Comparison of ENCODE assay signal across 9 cellular contexts in the genomic region with DNA sequence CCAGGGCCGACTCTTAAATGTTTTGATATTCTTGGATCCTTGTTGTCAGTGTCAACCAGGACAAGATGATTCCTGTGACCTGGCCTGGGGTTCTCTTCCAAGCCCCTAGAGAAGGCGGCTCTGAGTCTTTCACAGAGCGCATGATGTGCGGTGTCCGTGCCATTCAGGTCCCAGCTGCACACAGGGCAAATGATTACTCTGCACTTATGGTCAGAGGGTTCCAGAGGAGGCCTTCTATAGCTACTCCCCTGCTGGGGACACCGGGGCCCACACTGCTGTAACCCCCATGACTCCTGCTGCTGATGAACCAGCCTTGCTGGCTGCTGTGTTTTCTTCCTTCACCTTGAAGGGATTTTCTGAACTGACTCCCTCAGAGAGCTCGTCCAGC. TPM values are rescaled to one million over a fixed set of nuclear protein-coding genes. Genes with fewer than 3 reads are reported as not detected.
DNase-seq lines count a peak whose midpoint lies in the region; ATAC-seq, FAIRE-seq and TF ChIP-seq lines count a peak whose summit lies in the region.
"Had no signal": no experiment of that assay in that cellular context is flagged by ENCODE, and none has a peak within 500 bp of the region (broad histone marks: within the 10 kb centered on the region; RNA-seq: fewer than 3 reads in every experiment).

No MANE protein-coding gene starts in this region.

- H3K36me3 ChIP-seq in body of pancreas (replicated peaks in 1 of 2; ENCODE audit: insufficient read depth in 1 of 2, low read depth in 2 of 2), result no peaks in the 10 kb centered on the region
- H3K36me3 ChIP-seq in testis (ENCODE audit: low read depth, missing control alignments), result no peaks in the 10 kb centered on the region

- H3K9me3 ChIP-seq in body of pancreas, result no peaks in the 10 kb centered on the region
- no peaks in the 10 kb centered on the region for H3K9me3 ChIP-seq in testis

- H3K4me3 Mint-ChIP-seq in activated naive CD8-positive, alpha-beta T cell treated with anti-CD3 and anti-CD28 coated beads, Interleukin-2, amount 50 U/mL, for 24 hours, result no peak overlapping the region
- H3K4me3 Mint-ChIP-seq in activated naive CD8-positive, alpha-beta T cell treated with anti-CD3 and anti-CD28 coated beads for 36 hours, result no peak overlapping the region
- H3K4me3 Mint-ChIP-seq: CD4-positive, alpha-beta T cell had no signal

- H3K27ac ChIP-seq in body of pancreas, result peak overlapping the region; percentile 79 to 91 (median 85)
- H3K27ac ChIP-seq in testis, result no peak overlapping the region

- no peaks in the 10 kb centered on the region for H3K36me3 Mint-ChIP-seq in activated naive CD8-positive, alpha-beta T cell treated with anti-CD3 and anti-CD28 coated beads, Interleukin-2, amount 50 U/mL, for 24 hours (ENCODE audit: low read depth)
- no peaks in the 10 kb centered on the region for H3K36me3 Mint-ChIP-seq in activated naive CD8-positive, alpha-beta T cell treated with anti-CD3 and anti-CD28 coated beads for 36 hours

- TF ChIP-seq POLR2A in body of pancreas (IDR thresholded peaks at IDR 0.05) (no peak), testis (IDR thresholded peaks at IDR 0.05) (no peak), GM12892 (IDR thresholded peaks at IDR 0.05; ENCODE audit: low read depth, low read length) (no peak)

- peaks cover 56% of the 10 kb centered on the region for H3K4me1 ChIP-seq in body of pancreas
- peaks cover 20% of the 10 kb centered on the region for H3K4me1 ChIP-seq in testis

- H3K27me3 Mint-ChIP-seq in activated naive CD8-positive, alpha-beta T cell treated with anti-CD3 and anti-CD28 coated beads, Interleukin-2, amount 50 U/mL, for 24 hours, result peaks cover 6% of the 10 kb centered on the region
- H3K27me3 Mint-ChIP-seq in activated naive CD8-positive, alpha-beta T cell treated with anti-CD3 and anti-CD28 coated beads for 36 hours, result peaks cover 9% of the 10 kb centered on the region
- H3K27me3 Mint-ChIP-seq: CD4-positive, alpha-beta T cell had no signal

- H3K27me3 ChIP-seq in body of pancreas (no peaks in the 10 kb centered on the region), testis (no peaks in the 10 kb centered on the region)

- H3K9me3 Mint-ChIP-seq in activated naive CD8-positive, alpha-beta T cell treated with anti-CD3 and anti-CD28 coated beads, Interleukin-2, amount 50 U/mL, for 24 hours, result no peaks in the 10 kb centered on the region
- H3K9me3 Mint-ChIP-seq in activated naive CD8-positive, alpha-beta T cell treated with anti-CD3 and anti-CD28 coated beads for 36 hours, result no peaks in the 10 kb centered on the region
- H3K9me3 Mint-ChIP-seq: CD4-positive, alpha-beta T cell had no signal

- H3K4me3 ChIP-seq in body of pancreas, result peak overlapping the region in 1 of 2 donors; percentile 68
- H3K4me3 ChIP-seq in testis, result peak overlapping the region; percentile 69 to 82

- intact Hi-C loops in body of pancreas (cut with DNase I) (no loop called here), left colon (cut with DNase I, micrococcal nuclease) (loop anchor here in 1 of 2 donors (10.0 kb wide), 1 partner anchor 74 kb away; no protein-coding TSS in a partner anchor), testis (cut with DNase I; ENCODE audit: low total_unique reads) (no loop called here)

- WGBS in body of pancreas, 2 donors, result 18 to 28% methylated on average over 7 of the region's 7 CpGs
- whole genome bisulfite sequencing in testis, 2 donors, result 41 to 42% methylated on average over 7 of the region's 7 CpGs

- no peak for DNase-seq in activated naive CD8-positive, alpha-beta T cell treated with anti-CD3 and anti-CD28 coated beads, Interleukin-2, amount 50 U/mL, for 24 hours
- DNase-seq in activated naive CD8-positive, alpha-beta T cell treated with anti-CD3 and anti-CD28 coated beads for 36 hours, result no peak
- DNase-seq in body of pancreas (peak in 2 of 4 donors; percentile 18 to 29), left colon (peak in 1 of 2 donors; percentile 30), testis (no peak), GM12892 (ENCODE audit: insufficient read length) (no peak), NCI-H1048 (lab: John Stamatoyannopoulos, UW) (no peak), cerebellum (ENCODE audit: low spot score) (no peak)

- H3K4me1 Mint-ChIP-seq in activated naive CD8-positive, alpha-beta T cell treated with anti-CD3 and anti-CD28 coated beads, Interleukin-2, amount 50 U/mL, for 24 hours, result peaks cover 12% of the 10 kb centered on the region
- H3K4me1 Mint-ChIP-seq in activated naive CD8-positive, alpha-beta T cell treated with anti-CD3 and anti-CD28 coated beads for 36 hours, result peaks cover 2% of the 10 kb centered on the region

- TF ChIP-seq CTCF in body of pancreas (IDR thresholded peaks at IDR 0.05) (no peak), testis (IDR thresholded peaks at IDR 0.05) (no peak)

- no peak overlapping the region for H3K27ac Mint-ChIP-seq in activated naive CD8-positive, alpha-beta T cell treated with anti-CD3 and anti-CD28 coated beads, Interleukin-2, amount 50 U/mL, for 24 hours
- H3K27ac Mint-ChIP-seq in activated naive CD8-positive, alpha-beta T cell treated with anti-CD3 and anti-CD28 coated beads for 36 hours, result no peak overlapping the region
- H3K27ac Mint-ChIP-seq: CD4-positive, alpha-beta T cell had no signal

- peak; percentile 29 for ATAC-seq in activated naive CD8-positive, alpha-beta T cell treated with anti-CD3 and anti-CD28 coated beads, Interleukin-2, amount 50 U/mL, for 24 hours
- ATAC-seq in body of pancreas, result no peak
- peak; percentile 20 for ATAC-seq in left colon

- FAIRE-seq in GM12892 (lab: Jason Lieb, UNC), result no peak

RNA-seq across cellular contexts. Expression of gene PTGFRN, which starts 1.4 kb away (rescaled TPM):
- 1 to 10 TPM; 8.7 to 9.4 TPM for total RNA-seq in activated naive CD8-positive, alpha-beta T cell treated with anti-CD3 and anti-CD28 coated beads for 36 hours
- total RNA-seq in body of pancreas (10 to 100 TPM; 35.0 to 76.8 TPM), left colon (10 to 100 TPM; 97.2 to 98.6 TPM), testis (10 to 100 TPM; 26.8 to 28.1 TPM), cerebellum (40.5 TPM)
- polyA plus RNA-seq in testis (ENCODE audit: insufficient read depth, low read depth, low replicate concordance), result 32.0 TPM
- polyA plus RNA-seq in GM12892 (2012; ENCODE audit: missing spikeins), result 2.2 TPM

Comparison
In these comparisons a context has a peak if more than half of its experiments do, and no peak if none do; other contexts are left out.
1. H3K27ac ChIP-seq: peak in body of pancreas (4 of 4); none in testis (0 of 2).